ENCODE assay signal across 3 cellular contexts in the genomic region with DNA sequence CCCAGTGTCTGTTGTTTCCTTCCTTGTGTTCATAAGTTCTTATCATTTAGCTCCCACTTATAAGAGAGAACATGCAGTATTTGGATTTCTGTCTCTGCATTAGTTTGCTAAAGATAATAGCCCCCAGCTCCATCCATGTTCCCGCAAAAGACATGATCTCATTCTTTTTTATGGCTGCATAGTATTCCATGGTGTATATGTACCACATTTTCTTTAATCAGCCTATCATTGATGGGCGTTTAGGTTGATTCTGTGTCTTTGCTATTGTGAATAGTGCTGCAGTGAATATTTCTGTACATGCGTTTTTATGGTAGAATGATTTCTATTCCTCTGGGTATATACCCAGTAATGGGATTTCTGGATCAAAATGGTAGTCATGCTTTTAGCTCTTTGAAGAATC. TPM values are rescaled to one million over a fixed set of nuclear protein-coding genes. Genes with fewer than 3 reads are reported as not detected.
"Had no signal": no experiment of that assay in that cellular context is flagged by ENCODE, and none has a peak within 500 bp of the region (broad histone marks: within the 10 kb centered on the region; RNA-seq: fewer than 3 reads in every experiment).

No MANE protein-coding gene starts in this region.

RNA-seq across cellular contexts. Expression of a gene that starts 32.5 kb away (rescaled TPM):
- total RNA-seq: bronchial epithelial cell, chondrocyte had no signal
- polyA plus RNA-seq: cardiac muscle cell had no signal
